In genomic region chr17:81706757-81707624, GRCh38 we compare ENCODE assay signal across 1 cellular context.
TF ChIP-seq lines count a peak whose summit lies in the region.

No MANE protein-coding gene starts in this region.

TF ChIP-seq in K562, 482 proteins besides CTCF, POLR2A, EP300 and RAD21:
- TF ChIP-seq FIP1L1 (IDR thresholded peaks at IDR 0.05; ENCODE audit: low read depth, low read length, poor library complexity, severe bottlenecking) (peak; percentile 36), RBFOX2 (IDR thresholded peaks at IDR 0.05; ENCODE audit: low read depth, low read length) (peak; percentile 55), ZNF407 (IDR thresholded peaks at IDR 0.05; ENCODE audit: low read depth) (no peak), ZBTB33 (CRISPR knock-in tag; IDR thresholded peaks at IDR 0.05) (peak; percentile 97), MTA2 (IDR thresholded peaks at IDR 0.05; ENCODE audit: low read depth) (no peak), XRCC4 (IDR thresholded peaks at IDR 0.05; ENCODE audit: extremely low read depth, insufficient read depth, insufficient read length) (no peak), POLR2G (IDR thresholded peaks at IDR 0.05; ENCODE audit: low read depth, low read length) (peak; percentile 72), HMGXB4 (CRISPR knock-in tag; IDR thresholded peaks at IDR 0.05) (0 out of 2 replicates have a peak, but pooled peaks have one; percentile 27), ZKSCAN1 (IDR thresholded peaks at IDR 0.05; ENCODE audit: low read depth, low read length) (peak; percentile 88)
TF ChIP-seq in K562: peak in this region for 6.
